ENCODE assay signal across 8 cellular contexts in the genomic region with DNA sequence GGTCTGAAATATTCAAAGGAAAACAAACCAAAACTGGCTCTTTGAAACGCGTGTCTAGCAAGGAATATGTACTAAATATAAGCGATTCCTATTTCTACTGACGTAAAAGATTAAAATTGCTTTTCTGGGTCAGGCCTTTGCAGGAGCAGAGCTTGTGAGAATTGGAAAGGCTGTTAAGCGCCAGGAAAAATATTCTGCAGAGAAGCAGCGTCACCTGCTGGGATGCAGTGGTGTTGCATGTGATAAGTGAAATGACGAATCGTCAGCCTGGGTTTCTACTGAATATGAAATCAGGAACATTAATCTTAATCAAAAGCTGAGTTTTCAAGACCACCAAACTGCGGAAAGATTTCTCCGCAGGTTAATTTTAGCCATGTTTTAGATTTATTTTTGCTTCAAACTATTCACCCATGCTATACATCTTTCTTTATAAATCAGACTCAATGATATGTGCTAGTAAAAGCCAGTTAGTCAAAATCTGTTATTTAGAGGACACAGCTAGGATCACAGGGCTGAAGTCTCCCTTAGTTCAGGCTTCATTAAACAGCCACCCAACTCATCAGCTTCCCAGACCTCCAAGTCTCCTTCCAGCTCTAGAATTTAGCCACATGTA.
DNase-seq lines count a peak whose midpoint lies in the region; ATAC-seq, FAIRE-seq and TF ChIP-seq lines count a peak whose summit lies in the region.

No MANE protein-coding gene starts in this region.

- no peak overlapping the region for H3K27ac Mint-ChIP-seq in activated naive CD8-positive, alpha-beta T cell treated with anti-CD3 and anti-CD28 coated beads, Interleukin-2, amount 10 ng/mL, durations not matched to agents 7 days and 5 days
- no peak overlapping the region for H3K27ac Mint-ChIP-seq in progenitor cell of endocrine pancreas

- no peak overlapping the region for H3K4me3 ChIP-seq in cardiac muscle cell

- ATAC-seq in Right ventricle myocardium inferior (peak; percentile 77), GM21528 (IDR thresholded peaks at IDR 0.05; ENCODE audit: low FRiP score, unreplicated experiment) (no peak)
- no peak for ATAC-seq in activated naive CD8-positive, alpha-beta T cell treated with anti-CD3 and anti-CD28 coated beads, Interleukin-2, amount 10 ng/mL, durations not matched to agents 7 days and 5 days (ENCODE audit: low read depth)

- no peak overlapping the region for H3K27ac ChIP-seq in cardiac muscle cell

- H3K9me3 Mint-ChIP-seq in activated naive CD8-positive, alpha-beta T cell treated with anti-CD3 and anti-CD28 coated beads, Interleukin-2, amount 10 ng/mL, durations not matched to agents 7 days and 5 days, result no peaks in the 10 kb centered on the region
- H3K9me3 Mint-ChIP-seq in progenitor cell of endocrine pancreas (ENCODE audit: low read depth), result peaks cover 3% of the 10 kb centered on the region

- no peaks in the 10 kb centered on the region for H3K9me3 ChIP-seq in cardiac muscle cell (ENCODE audit: low read depth)

- H3K27me3 ChIP-seq in cardiac muscle cell, result no peaks in the 10 kb centered on the region

- no peak overlapping the region for H3K4me3 Mint-ChIP-seq in activated naive CD8-positive, alpha-beta T cell treated with anti-CD3 and anti-CD28 coated beads, Interleukin-2, amount 10 ng/mL, durations not matched to agents 7 days and 5 days
- no peak overlapping the region for H3K4me3 Mint-ChIP-seq in progenitor cell of endocrine pancreas (ENCODE audit: low read depth)

- DNase-seq in Right ventricle myocardium inferior (ENCODE audit: missing footprints) (no peak), cardiac septum (ENCODE audit: low spot score) (no peak), HTR-8/SVneo (ENCODE audit: insufficient read length, low spot score) (peak; percentile 19), RPMI7951 (ENCODE audit: low read depth) (peak; percentile 58), cardiac muscle cell (ENCODE audit: low read depth in 1 of 2, low spot score in 1 of 2) (peak; percentile 57 to 92), progenitor cell of endocrine pancreas (ENCODE audit: low spot score, unreplicated experiment) (peak; percentile 43)
- peak; percentile 62 for DNase-seq in activated naive CD8-positive, alpha-beta T cell treated with anti-CD3 and anti-CD28 coated beads, Interleukin-2, amount 10 ng/mL, durations not matched to agents 7 days and 5 days

- POLR2A ChIA-PET in activated naive CD8-positive, alpha-beta T cell treated with anti-CD3 and anti-CD28 coated beads, Interleukin-2, amount 10 ng/mL, durations not matched to agents 7 days and 5 days (lab: Charles Lee), result no interaction called here

- H3K36me3 Mint-ChIP-seq in activated naive CD8-positive, alpha-beta T cell treated with anti-CD3 and anti-CD28 coated beads, Interleukin-2, amount 10 ng/mL, durations not matched to agents 7 days and 5 days, result no peaks in the 10 kb centered on the region
- no peaks in the 10 kb centered on the region for H3K36me3 Mint-ChIP-seq in progenitor cell of endocrine pancreas (ENCODE audit: insufficient read depth)

- no peaks in the 10 kb centered on the region for H3K4me1 ChIP-seq in cardiac muscle cell (ENCODE audit: low read depth)

- TF ChIP-seq CTCF in cardiac muscle cell (IDR thresholded peaks at IDR 0.05; ENCODE audit: low read depth, low read length), result peak; percentile 96
- TF ChIP-seq CTCF in progenitor cell of endocrine pancreas (IDR thresholded peaks at IDR 0.05; ENCODE audit: unreplicated experiment), result peak; percentile 98

- H3K4me1 Mint-ChIP-seq in activated naive CD8-positive, alpha-beta T cell treated with anti-CD3 and anti-CD28 coated beads, Interleukin-2, amount 10 ng/mL, durations not matched to agents 7 days and 5 days, result peaks cover 3% of the 10 kb centered on the region
- H3K4me1 Mint-ChIP-seq in progenitor cell of endocrine pancreas (ENCODE audit: low read depth), result peaks cover 4% of the 10 kb centered on the region

- FAIRE-seq in HTR-8/SVneo (lab: Jason Lieb, UNC), result no peak

- intact Hi-C loops in Right ventricle myocardium inferior (cut with DNase I) (loop anchor here (1.0 to 10.0 kb wide), 5 partner anchors 55 to 758 kb away; no protein-coding TSS in a partner anchor), cardiac septum (cut with DNase I) (loop anchor here (5.0 to 10.0 kb wide), 4 partner anchors 60 to 725 kb away; no protein-coding TSS in a partner anchor)

- H3K27me3 Mint-ChIP-seq in activated naive CD8-positive, alpha-beta T cell treated with anti-CD3 and anti-CD28 coated beads, Interleukin-2, amount 10 ng/mL, durations not matched to agents 7 days and 5 days, result peaks cover 18% of the 10 kb centered on the region
- peaks cover 4% of the 10 kb centered on the region for H3K27me3 Mint-ChIP-seq in progenitor cell of endocrine pancreas

- no peaks in the 10 kb centered on the region for H3K36me3 ChIP-seq in cardiac muscle cell

Comparison
In these comparisons a context has a peak if more than half of its experiments do, and no peak if none do; other contexts are left out.
1. DNase-seq: peak in HTR-8/SVneo (single experiment), RPMI7951 (single experiment), activated naive CD8-positive, alpha-beta T cell treated with anti-CD3 and anti-CD28 coated beads, Interleukin-2, amount 10 ng/mL, durations not matched to agents 7 days and 5 days (single experiment), cardiac muscle cell (2 of 2) and progenitor cell of endocrine pancreas (single experiment); none in Right ventricle myocardium inferior (single experiment) and cardiac septum (single experiment).